8 cellular contexts compared by ENCODE assay signal in genomic region chr12:3034067-3034750, GRCh38. TPM values are rescaled to one million over a fixed set of nuclear protein-coding genes. Genes with fewer than 3 reads are reported as not detected.
DNase-seq lines count a peak whose midpoint lies in the region; ATAC-seq, FAIRE-seq and TF ChIP-seq lines count a peak whose summit lies in the region.

No MANE protein-coding gene starts in this region.

- peaks cover 63% of the 10 kb centered on the region for H3K4me1 Mint-ChIP-seq in brain

- peak; percentile 75 for TF ChIP-seq CTCF in brain (conservative IDR thresholded peaks at IDR 0.05)

- no peaks in the 10 kb centered on the region for H3K36me3 Mint-ChIP-seq in brain

- DNase-seq in activated CD4-positive, alpha-beta T cell treated with anti-CD3 and anti-CD28 coated beads for 24 hours (ENCODE audit: low read depth in 2 of 2): peak; percentile 9 to 26
- no peak for DNase-seq in activated CD4-positive, alpha-beta T cell treated with anti-CD3 and anti-CD28 coated beads for 1 hour
- peak; percentile 94 for DNase-seq in HTR-8/SVneo (ENCODE audit: insufficient read length, low spot score)
- DNase-seq in RKO (ENCODE audit: low spot score): peak; percentile 74
- peak; percentile 63 for DNase-seq in inferior parietal cortex (ENCODE audit: extremely low spot score)
- peak; percentile 3 to 27 (median 21) for DNase-seq in stimulated activated CD4-positive, alpha-beta T cell treated with anti-CD3 and anti-CD28 coated beads, Interleukin-12 subunit alpha, Interleukin-12 subunit beta, amount 100 ng/mL, for 48 hours (ENCODE audit: low read depth in 2 of 3, low spot score in 1 of 3)

- no peaks in the 10 kb centered on the region for H3K9me3 Mint-ChIP-seq in brain

- FAIRE-seq in HTR-8/SVneo (lab: Jason Lieb, UNC): peak; percentile 85

- H3K27me3 Mint-ChIP-seq in brain: no peaks in the 10 kb centered on the region

- H3K27ac Mint-ChIP-seq in brain: peak overlapping the region in 4 of 5 experiments; percentile 78 to 89 (median 85)

- no peak for ATAC-seq in GM19455 (IDR thresholded peaks at IDR 0.05; ENCODE audit: unreplicated experiment)

- peak overlapping the region in 1 of 5 experiments; percentile 42 for H3K4me3 Mint-ChIP-seq in brain

RNA-seq across cellular contexts. Expression of gene TSPAN9, which starts 43.0 kb away (rescaled TPM):
- 9.1 TPM for polyA plus RNA-seq in brain (ENCODE audit: insufficient read depth, low read depth, low replicate concordance)
